In genomic region chr1:91851130-91852010, GRCh38 we compare ENCODE assay signal across 9 cellular contexts. TPM values are rescaled to one million over a fixed set of nuclear protein-coding genes. Genes with fewer than 3 reads are reported as not detected.
A peak's percentile ranks its signal among the peaks of the same experiment; 100 is the strongest.
DNase-seq lines count a peak whose midpoint lies in the region; ATAC-seq and TF ChIP-seq lines count a peak whose summit lies in the region.
"Had no signal": no experiment of that assay in that cellular context is flagged by ENCODE, and none has a peak within 500 bp of the region (broad histone marks: within the 10 kb centered on the region; RNA-seq: fewer than 3 reads in every experiment).

No MANE protein-coding gene starts in this region.

- peaks cover 12 to 29% of the 10 kb centered on the region in 2 donors for H3K4me1 ChIP-seq in thoracic aorta (ENCODE audit: control insufficient read depth in 1 of 2, low read depth in 2 of 2)

- H3K27me3 Mint-ChIP-seq in stimulated activated naive CD8-positive, alpha-beta T cell treated with anti-CD3 and anti-CD28 coated beads, Interleukin-15, amount 100 ng/mL, for 72 hours: no peaks in the 10 kb centered on the region
- H3K27me3 Mint-ChIP-seq in activated CD4-positive, alpha-beta T cell treated with anti-CD3 and anti-CD28 coated beads, Interleukin-2, amount 10 ng/mL, durations not matched to agents 7 days and 5 days: no peaks in the 10 kb centered on the region
- H3K27me3 Mint-ChIP-seq: memory B cell had no signal

- H3K4me3 ChIP-seq in astrocyte of the cerebellum (ENCODE audit: low read depth, low read length) (no peak overlapping the region), thoracic aorta (peak overlapping the region; percentile 63)

- H3K36me3 ChIP-seq in thoracic aorta: no peaks in the 10 kb centered on the region

- no peaks in the 10 kb centered on the region for H3K36me3 Mint-ChIP-seq in activated CD4-positive, alpha-beta T cell treated with anti-CD3 and anti-CD28 coated beads, Interleukin-2, amount 10 ng/mL, durations not matched to agents 7 days and 5 days (ENCODE audit: low read depth)
- H3K36me3 Mint-ChIP-seq: memory B cell had no signal

- H3K4me3 Mint-ChIP-seq in stimulated activated naive CD8-positive, alpha-beta T cell treated with anti-CD3 and anti-CD28 coated beads, Interleukin-15, amount 100 ng/mL, for 72 hours: no peak overlapping the region
- H3K4me3 Mint-ChIP-seq in activated CD4-positive, alpha-beta T cell treated with anti-CD3 and anti-CD28 coated beads, Interleukin-2, amount 10 ng/mL, durations not matched to agents 7 days and 5 days: no peak overlapping the region
- H3K4me3 Mint-ChIP-seq: memory B cell had no signal

- ATAC-seq in left colon (peak; percentile 92), thoracic aorta (ENCODE audit: insufficient number of reproducible peaks, low FRiP score, low read depth) (peak; percentile 94), HG03442 (IDR thresholded peaks at IDR 0.05; ENCODE audit: unreplicated experiment) (no peak)
- ATAC-seq in stimulated activated naive CD8-positive, alpha-beta T cell treated with anti-CD3 and anti-CD28 coated beads, Interleukin-15, amount 100 ng/mL, for 72 hours: no peak

- H3K9me3 Mint-ChIP-seq in stimulated activated naive CD8-positive, alpha-beta T cell treated with anti-CD3 and anti-CD28 coated beads, Interleukin-15, amount 100 ng/mL, for 72 hours: no peaks in the 10 kb centered on the region
- H3K9me3 Mint-ChIP-seq in activated CD4-positive, alpha-beta T cell treated with anti-CD3 and anti-CD28 coated beads, Interleukin-2, amount 10 ng/mL, durations not matched to agents 7 days and 5 days: peaks cover 4% of the 10 kb centered on the region

- CTCF ChIA-PET in activated CD4-positive, alpha-beta T cell treated with anti-CD3 and anti-CD28 coated beads, Interleukin-2, amount 10 ng/mL, durations not matched to agents 7 days and 5 days (lab: Charles Lee): interaction anchor here (1.0 to 1.8 kb wide), 3 partner anchors 15 to 33 kb away, joined by 3 read pairs; no protein-coding TSS in a partner anchor

- intact Hi-C loops in left colon (cut with DNase I, micrococcal nuclease): no loop called here

- no peaks in the 10 kb centered on the region for H3K27me3 ChIP-seq in thoracic aorta (replicated peaks; ENCODE audit: insufficient read depth)

- in situ Hi-C loops in astrocyte of the cerebellum (cut with HindIII; ENCODE audit: low sequenced_read_pairs): no loop called here

- no peaks in the 10 kb centered on the region for H3K9me3 ChIP-seq in thoracic aorta

- POLR2A ChIA-PET in activated CD4-positive, alpha-beta T cell treated with anti-CD3 and anti-CD28 coated beads, Interleukin-2, amount 10 ng/mL, durations not matched to agents 7 days and 5 days (lab: Charles Lee): no interaction called here

- no peak overlapping the region for H3K27ac Mint-ChIP-seq in stimulated activated naive CD8-positive, alpha-beta T cell treated with anti-CD3 and anti-CD28 coated beads, Interleukin-15, amount 100 ng/mL, for 72 hours
- H3K27ac Mint-ChIP-seq in activated CD4-positive, alpha-beta T cell treated with anti-CD3 and anti-CD28 coated beads, Interleukin-2, amount 10 ng/mL, durations not matched to agents 7 days and 5 days: no peak overlapping the region
- H3K27ac Mint-ChIP-seq: memory B cell had no signal

- H3K27ac ChIP-seq in thoracic aorta: peak overlapping the region; percentile 70 to 88

- H3K4me1 Mint-ChIP-seq in stimulated activated naive CD8-positive, alpha-beta T cell treated with anti-CD3 and anti-CD28 coated beads, Interleukin-15, amount 100 ng/mL, for 72 hours: no peaks in the 10 kb centered on the region
- peaks cover 1% of the 10 kb centered on the region for H3K4me1 Mint-ChIP-seq in activated CD4-positive, alpha-beta T cell treated with anti-CD3 and anti-CD28 coated beads, Interleukin-2, amount 10 ng/mL, durations not matched to agents 7 days and 5 days
- H3K4me1 Mint-ChIP-seq: memory B cell had no signal

- peak; percentile 98 for DNase-seq in NCI-H1105 treated with DMSO at 0.1 percent for 48 hours (lab: John Stamatoyannopoulos, UW)
- peak; percentile 34 for DNase-seq in astrocyte of the cerebellum (ENCODE audit: low read depth)
- DNase-seq in left colon: peak; percentile 88 to 95
- peak; percentile 67 for DNase-seq in thoracic aorta (ENCODE audit: low spot score)
- no peak for DNase-seq in stimulated activated naive CD8-positive, alpha-beta T cell treated with anti-CD3 and anti-CD28 coated beads, Interleukin-15, amount 100 ng/mL, for 72 hours
- no peak for DNase-seq in activated CD4-positive, alpha-beta T cell treated with anti-CD3 and anti-CD28 coated beads, Interleukin-2, amount 10 ng/mL, durations not matched to agents 7 days and 5 days
- no peak for DNase-seq in retina

- TF ChIP-seq CTCF in astrocyte of the cerebellum (IDR thresholded peaks at IDR 0.05; ENCODE audit: low read depth, low read length, missing control alignments) (no peak), thoracic aorta (IDR thresholded peaks at IDR 0.05) (no peak)

RNA-seq across cellular contexts. Expression of gene TGFBR3, which starts 34.6 kb away (rescaled TPM):
- 10 to 100 TPM; 14.4 to 27.8 TPM for total RNA-seq in left colon
- total RNA-seq in thoracic aorta: 10 to 100 TPM; 60.8 to 62.4 TPM
- 10 to 100 TPM; 12.9 to 13.0 TPM for total RNA-seq in activated CD4-positive, alpha-beta T cell treated with anti-CD3 and anti-CD28 coated beads, Interleukin-2, amount 10 ng/mL, durations not matched to agents 7 days and 5 days

Comparison
In these comparisons a context has a peak if more than half of its experiments do, and no peak if none do; other contexts are left out.
1. DNase-seq: peak in NCI-H1105 treated with DMSO at 0.1 percent for 48 hours (single experiment), astrocyte of the cerebellum (single experiment), left colon (2 of 2) and thoracic aorta (single experiment); none in stimulated activated naive CD8-positive, alpha-beta T cell treated with anti-CD3 and anti-CD28 coated beads, Interleukin-15, amount 100 ng/mL, for 72 hours (0 of 2), activated CD4-positive, alpha-beta T cell treated with anti-CD3 and anti-CD28 coated beads, Interleukin-2, amount 10 ng/mL, durations not matched to agents 7 days and 5 days (single experiment) and retina (single experiment).
2. ATAC-seq: peak in left colon (single experiment) and thoracic aorta (single experiment); none in stimulated activated naive CD8-positive, alpha-beta T cell treated with anti-CD3 and anti-CD28 coated beads, Interleukin-15, amount 100 ng/mL, for 72 hours (single experiment) and HG03442 (single experiment).